ENCODE assay signal across 12 cellular contexts in genomic region chr3:149646181-149646766, GRCh38. TPM values are rescaled to one million over a fixed set of nuclear protein-coding genes. Genes with fewer than 3 reads are reported as not detected.
DNase-seq lines count a peak whose midpoint lies in the region; ATAC-seq and TF ChIP-seq lines count a peak whose summit lies in the region.
"Had no signal": no experiment of that assay in that cellular context is flagged by ENCODE, and none has a peak within 500 bp of the region (broad histone marks: within the 10 kb centered on the region; RNA-seq: fewer than 3 reads in every experiment).

No MANE protein-coding gene starts in this region.

- H3K9me2 ChIP-seq in HCT116 (ENCODE audit: insufficient read depth), result no peaks in the 10 kb centered on the region

- CTCF ChIA-PET in HCT116 (lab: Charles Lee), result interaction anchor here (0.7 to 1.2 kb wide), 2 partner anchors 14 to 77 kb away, joined by 3 read pairs; no protein-coding TSS in a partner anchor

- H3K4me3 ChIP-seq in HCT116 (replicated peaks in 1 of 2; ENCODE audit: low read depth in 1 of 2, low read length in 2 of 2), result no peak overlapping the region
- no peak overlapping the region for H3K4me3 ChIP-seq in body of pancreas
- H3K4me3 ChIP-seq: esophagus muscularis mucosa had no signal

- peak; percentile 47 for DNase-seq in HCT116 (ENCODE audit: low read depth, low spot score)
- DNase-seq in RKO (ENCODE audit: low spot score), result peak; percentile 83
- DNase-seq in epithelial cell of prostate (ENCODE audit: low read depth, low spot score), result peak; percentile 64
- DNase-seq in stimulated activated effector memory CD8-positive, alpha-beta T cell treated with anti-CD3 and anti-CD28 coated beads, Interleukin-12 subunit alpha, Interleukin-12 subunit beta, amount 100 ng/mL, for 72 hours (ENCODE audit: low spot score in 2 of 2), result no peak
- no peak for DNase-seq in SIG-M5 treated with dmso at 0.1 percent for 504 hours (lab: John Stamatoyannopoulos, UW; ENCODE audit: unreplicated experiment)
- DNase-seq in body of pancreas, result no peak
- no peak for DNase-seq in NCI-H1436 treated with DMSO at 0.1 percent for 48 hours (lab: John Stamatoyannopoulos, UW)
- DNase-seq: activated CD4-positive, alpha-beta memory T cell treated with anti-CD3 and anti-CD28 coated beads, Interleukin-2, amount 10 ng/mL, durations not matched to agents 7 days and 5 days; activated gamma-delta T cell treated with Interleukin-2 at 50 U/mL for 16 hours; H9; NCI-H2081 had no signal

- intact Hi-C loops in HCT116 (cut with micrococcal nuclease) (no loop called here), body of pancreas (cut with DNase I) (no loop called here)

- no peak for TF ChIP-seq POLR2A in HCT116 (IDR thresholded peaks at IDR 0.05; ENCODE audit: borderline replicate concordance, extremely low read depth, insufficient read depth, insufficient read length)
- no peak for TF ChIP-seq POLR2A in body of pancreas (IDR thresholded peaks at IDR 0.05)

- no peaks in the 10 kb centered on the region for H4K20me1 ChIP-seq in HCT116 (ENCODE audit: insufficient read depth)

- TF ChIP-seq RAD21 in HCT116 (IDR thresholded peaks at IDR 0.05; ENCODE audit: low read depth), result no peak

- RAD21 ChIA-PET in HCT116 (lab: Charles Lee; ENCODE audit: low non-redundant PET in 1 of 2, low total read pairs in 2 of 2, uncharacterized antibody in 2 of 2, unreplicated experiment in 2 of 2), result no interaction called here

- ATAC-seq in HCT116 (peak; percentile 90), body of pancreas (no peak)
- peak; percentile 76 for ATAC-seq in stimulated activated effector memory CD8-positive, alpha-beta T cell treated with anti-CD3 and anti-CD28 coated beads, Interleukin-12 subunit alpha, Interleukin-12 subunit beta, amount 100 ng/mL, for 72 hours

- no TSS peak for BruUV-seq in HCT116 (replicated peaks; lab: Mats Ljungman, UMichigan)

- H3K27ac ChIP-seq in HCT116 (ENCODE audit: low read depth, low read length), result no peak overlapping the region
- H3K27ac ChIP-seq in epithelial cell of prostate, result peak overlapping the region; percentile 38
- no peak overlapping the region for H3K27ac ChIP-seq in body of pancreas

- POLR2A ChIA-PET in HCT116 (lab: Charles Lee), result interaction anchor here (2.6 kb wide), 1 partner anchor 12 kb away, joined by 10 read pairs; the partner anchor contains the start of gene WWTR1

- 70 to 77% methylated on average over 4 of the region's 4 CpGs for WGBS in body of pancreas, 2 donors

- TF ChIP-seq CTCF in HCT116 (IDR thresholded peaks at IDR 0.05 in 2 of 3, conservative IDR thresholded peaks at IDR 0.05 in 1 of 3; ENCODE audit: borderline replicate concordance in 1 of 3, insufficient read depth in 1 of 3, low read depth in 2 of 3, low read length in 2 of 3) (no peak), body of pancreas (IDR thresholded peaks at IDR 0.05) (no peak)

- no peak overlapping the region for H3K4me3 Mint-ChIP-seq in stimulated activated effector memory CD8-positive, alpha-beta T cell treated with anti-CD3 and anti-CD28 coated beads, Interleukin-12 subunit alpha, Interleukin-12 subunit beta, amount 100 ng/mL, for 72 hours
- H3K4me3 Mint-ChIP-seq: activated CD4-positive, alpha-beta memory T cell treated with anti-CD3 and anti-CD28 coated beads, Interleukin-2, amount 10 ng/mL, durations not matched to agents 7 days and 5 days; H9 had no signal

- no peak overlapping the region for H3K27ac Mint-ChIP-seq in stimulated activated effector memory CD8-positive, alpha-beta T cell treated with anti-CD3 and anti-CD28 coated beads, Interleukin-12 subunit alpha, Interleukin-12 subunit beta, amount 100 ng/mL, for 72 hours
- H3K27ac Mint-ChIP-seq: activated CD4-positive, alpha-beta memory T cell treated with anti-CD3 and anti-CD28 coated beads, Interleukin-2, amount 10 ng/mL, durations not matched to agents 7 days and 5 days; H9 had no signal

- H3K36me3 Mint-ChIP-seq in stimulated activated effector memory CD8-positive, alpha-beta T cell treated with anti-CD3 and anti-CD28 coated beads, Interleukin-12 subunit alpha, Interleukin-12 subunit beta, amount 100 ng/mL, for 72 hours, result no peaks in the 10 kb centered on the region

- no peaks in the 10 kb centered on the region for H3K9me3 Mint-ChIP-seq in stimulated activated effector memory CD8-positive, alpha-beta T cell treated with anti-CD3 and anti-CD28 coated beads, Interleukin-12 subunit alpha, Interleukin-12 subunit beta, amount 100 ng/mL, for 72 hours
- H3K9me3 Mint-ChIP-seq: activated CD4-positive, alpha-beta memory T cell treated with anti-CD3 and anti-CD28 coated beads, Interleukin-2, amount 10 ng/mL, durations not matched to agents 7 days and 5 days; H9 had no signal

- peaks cover 70% of the 10 kb centered on the region for H3K79me2 ChIP-seq in HCT116 (ENCODE audit: insufficient read depth, low read length)

- H3K36me3 ChIP-seq in HCT116 (ENCODE audit: control insufficient read depth in 1 of 2, insufficient read depth in 2 of 2, low read length in 2 of 2) (peaks cover 5 to 14% of the 10 kb centered on the region in 2 experiments; a peak in 2 of 4 replicates), body of pancreas (replicated peaks in 1 of 2; ENCODE audit: insufficient read depth in 1 of 2, low read depth in 2 of 2) (no peaks in the 10 kb centered on the region)

- peak overlapping the region; percentile 50 for H3K4me2 ChIP-seq in HCT116 (ENCODE audit: low read length)

- H3K27me3 ChIP-seq in HCT116 (ENCODE audit: insufficient read depth, low read length) (no peaks in the 10 kb centered on the region), body of pancreas (no peaks in the 10 kb centered on the region)
- H3K27me3 ChIP-seq: esophagus muscularis mucosa had no signal

- peaks cover 6 to 32% of the 10 kb centered on the region in 2 experiments for H3K4me1 ChIP-seq in HCT116 (ENCODE audit: control insufficient read depth in 1 of 2, insufficient read depth in 2 of 2, low read length in 2 of 2)
- H3K4me1 ChIP-seq in body of pancreas, result peaks cover 52% of the 10 kb centered on the region

- no peak overlapping the region for H3K9ac ChIP-seq in HCT116 (ENCODE audit: low read length)

- no peak overlapping the region for H2AFZ ChIP-seq in HCT116 (ENCODE audit: low read depth, low read length, poor library complexity, severe bottlenecking)

- H3K9me3 ChIP-seq in HCT116 (ENCODE audit: control insufficient read depth in 1 of 2, insufficient read depth in 1 of 2, low read depth in 1 of 2, low read length in 2 of 2) (no peaks in the 10 kb centered on the region), body of pancreas (no peaks in the 10 kb centered on the region)
- H3K9me3 ChIP-seq: esophagus muscularis mucosa had no signal

- no peaks in the 10 kb centered on the region for H3K4me1 Mint-ChIP-seq in stimulated activated effector memory CD8-positive, alpha-beta T cell treated with anti-CD3 and anti-CD28 coated beads, Interleukin-12 subunit alpha, Interleukin-12 subunit beta, amount 100 ng/mL, for 72 hours
- H3K4me1 Mint-ChIP-seq: activated CD4-positive, alpha-beta memory T cell treated with anti-CD3 and anti-CD28 coated beads, Interleukin-2, amount 10 ng/mL, durations not matched to agents 7 days and 5 days had no signal

TF ChIP-seq in HCT116, 20 proteins besides CTCF, POLR2A, EP300 and RAD21 (continues in another document):
- TF ChIP-seq ATF3 (IDR thresholded peaks at IDR 0.05), result no peak
- TF ChIP-seq JUND (IDR thresholded peaks at IDR 0.05), result peak; percentile 47
- no peak for TF ChIP-seq ELF1 (IDR thresholded peaks at IDR 0.05; ENCODE audit: borderline replicate concordance, low read depth)
- TF ChIP-seq REST (IDR thresholded peaks at IDR 0.05; ENCODE audit: low read depth), result no peak
- peak; percentile 29; the same call in 1 of the 2 replicates for TF ChIP-seq MAX (IDR thresholded peaks at IDR 0.05)
- peak; percentile 27; the same call in 1 of the 2 replicates for TF ChIP-seq SP1 (IDR thresholded peaks at IDR 0.05; ENCODE audit: low read depth)
- peak; percentile 53 for TF ChIP-seq FOSL1 (IDR thresholded peaks at IDR 0.05; ENCODE audit: low read depth)
- no peak for TF ChIP-seq ZNF274 (IDR thresholded peaks at IDR 0.05; ENCODE audit: low read depth, low read length)
- TF ChIP-seq EGR1 (IDR thresholded peaks at IDR 0.05; ENCODE audit: low read depth), result no peak
- no peak for TF ChIP-seq CEBPB (IDR thresholded peaks at IDR 0.05; ENCODE audit: low read depth)
- TF ChIP-seq CBX3 (IDR thresholded peaks at IDR 0.05; ENCODE audit: low read depth), result peak; percentile 76
- no peak for TF ChIP-seq SRF (IDR thresholded peaks at IDR 0.05; ENCODE audit: low read depth)
- no peak for TF ChIP-seq SIN3A (IDR thresholded peaks at IDR 0.05; ENCODE audit: low read depth)

RNA-seq across cellular contexts. Expression of gene WWTR1, which starts 11.6 kb away (rescaled TPM):
- 46.9 TPM for total RNA-seq in HCT116 (2021; ENCODE audit: unreplicated experiment)
- 33.2 and 44.9 TPM in 2 replicates for polyA plus RNA-seq in HCT116 (2012)
- 10 to 100 TPM; 46.2 to 64.3 TPM for total RNA-seq in body of pancreas

Comparison
In these comparisons a context has a peak if more than half of its experiments do, and no peak if none do; other contexts are left out.
1. DNase-seq: peak in HCT116 (single experiment), RKO (single experiment) and epithelial cell of prostate (single experiment); none in stimulated activated effector memory CD8-positive, alpha-beta T cell treated with anti-CD3 and anti-CD28 coated beads, Interleukin-12 subunit alpha, Interleukin-12 subunit beta, amount 100 ng/mL, for 72 hours (0 of 2), SIG-M5 treated with dmso at 0.1 percent for 504 hours (single experiment), body of pancreas (0 of 4) and NCI-H1436 treated with DMSO at 0.1 percent for 48 hours (single experiment).